Comparison of ENCODE assay signal across 14 cellular contexts in genomic region chr2:74841663-74842062, GRCh38. TPM values are rescaled to one million over a fixed set of nuclear protein-coding genes. Genes with fewer than 3 reads are reported as not detected.
DNase-seq lines count a peak whose midpoint lies in the region; ATAC-seq and TF ChIP-seq lines count a peak whose summit lies in the region.
"Had no signal": no experiment of that assay in that cellular context is flagged by ENCODE, and none has a peak within 500 bp of the region (broad histone marks: within the 10 kb centered on the region; RNA-seq: fewer than 3 reads in every experiment).

No MANE protein-coding gene starts in this region.

- no peak for DNase-seq in activated CD8-positive, alpha-beta T cell treated with anti-CD3 and anti-CD28 coated beads, Interleukin-2, amount 10 ng/mL, durations not matched to agents 7 days and 5 days
- no peak for DNase-seq in activated CD8-positive, alpha-beta T cell treated with anti-CD3 and anti-CD28 coated beads for 36 hours
- no peak for DNase-seq in CD4-positive, alpha-beta T cell
- no peak for DNase-seq in neural progenitor cell (ENCODE audit: low spot score)
- DNase-seq in AG20443 (ENCODE audit: low spot score) = no peak
- DNase-seq in NCI-H1694 (lab: John Stamatoyannopoulos, UW) = no peak
- DNase-seq in glomerular visceral epithelial cell (ENCODE audit: extremely low spot score) = no peak
- DNase-seq: cerebellar nuclear complex, KG1, NCI-H1092 treated with DMSO at 0.1 percent for 48 hours, NCI-H2171 treated with DMSO at 0.1 percent for 48 hours, NCI-H82 had no signal

- no peak overlapping the region for H3K4me3 ChIP-seq in neural progenitor cell

- peaks cover 95% of the 10 kb centered on the region for H3K4me1 Mint-ChIP-seq in activated CD8-positive, alpha-beta T cell treated with anti-CD3 and anti-CD28 coated beads, Interleukin-2, amount 10 ng/mL, durations not matched to agents 7 days and 5 days (ENCODE audit: low read depth)
- peaks cover 84% of the 10 kb centered on the region for H3K4me1 Mint-ChIP-seq in activated CD8-positive, alpha-beta T cell treated with anti-CD3 and anti-CD28 coated beads for 36 hours (ENCODE audit: low read depth)
- peaks cover 96% of the 10 kb centered on the region for H3K4me1 Mint-ChIP-seq in CD4-positive, alpha-beta T cell (ENCODE audit: low read depth)
- H3K4me1 Mint-ChIP-seq in activated T-helper 17 cell treated with anti-CD3 and anti-CD28 coated beads, Interleukin-2, amount 50 U/mL, for 72 hours = peaks cover 54% of the 10 kb centered on the region
- H3K4me1 Mint-ChIP-seq in neural progenitor cell = peaks cover 56% of the 10 kb centered on the region

- H3K27me3 ChIP-seq in CD4-positive, alpha-beta T cell (ENCODE audit: control insufficient read depth, insufficient read depth, low read length) = no peaks in the 10 kb centered on the region
- no peaks in the 10 kb centered on the region for H3K27me3 ChIP-seq in neural progenitor cell

- no peak overlapping the region for H3K4me2 ChIP-seq in neural progenitor cell

- peaks cover 43% of the 10 kb centered on the region for H3K36me3 Mint-ChIP-seq in activated CD8-positive, alpha-beta T cell treated with anti-CD3 and anti-CD28 coated beads, Interleukin-2, amount 10 ng/mL, durations not matched to agents 7 days and 5 days (ENCODE audit: low read depth)
- H3K36me3 Mint-ChIP-seq in activated CD8-positive, alpha-beta T cell treated with anti-CD3 and anti-CD28 coated beads for 36 hours (ENCODE audit: low read depth) = peaks cover 63% of the 10 kb centered on the region
- no peaks in the 10 kb centered on the region for H3K36me3 Mint-ChIP-seq in CD4-positive, alpha-beta T cell (ENCODE audit: low read depth)
- peaks cover 69% of the 10 kb centered on the region for H3K36me3 Mint-ChIP-seq in activated T-helper 17 cell treated with anti-CD3 and anti-CD28 coated beads, Interleukin-2, amount 50 U/mL, for 72 hours (ENCODE audit: low read depth)
- H3K36me3 Mint-ChIP-seq in neural progenitor cell = peaks cover 40% of the 10 kb centered on the region

- H3F3A ChIP-seq in neural progenitor cell (ENCODE audit: low read depth) = peaks cover 8% of the 10 kb centered on the region

- no peak for TF ChIP-seq CTCF in activated CD8-positive, alpha-beta T cell treated with anti-CD3 and anti-CD28 coated beads for 36 hours (IDR thresholded peaks at IDR 0.05)
- no peak for TF ChIP-seq CTCF in CD4-positive, alpha-beta T cell (IDR thresholded peaks at IDR 0.05)
- TF ChIP-seq CTCF in neural progenitor cell (IDR thresholded peaks at IDR 0.05) = no peak

- H3K9me3 ChIP-seq in CD4-positive, alpha-beta T cell (ENCODE audit: control insufficient read depth, low read length) = no peaks in the 10 kb centered on the region
- no peaks in the 10 kb centered on the region for H3K9me3 ChIP-seq in neural progenitor cell (ENCODE audit: low read depth)

- intact Hi-C loops in activated CD8-positive, alpha-beta T cell treated with anti-CD3 and anti-CD28 coated beads for 36 hours (cut with micrococcal nuclease) = no loop called here
- intact Hi-C loops in CD4-positive, alpha-beta T cell (cut with DNase I, micrococcal nuclease) = loop anchor here (10.0 kb wide), 2 partner anchors 113 to 1457 kb away; partner anchors contain the start of genes ALMS1 (in 1 of the 2) and POLE4 (in 1 of the 2)

- CTCF ChIA-PET in activated CD8-positive, alpha-beta T cell treated with anti-CD3 and anti-CD28 coated beads, Interleukin-2, amount 10 ng/mL, durations not matched to agents 7 days and 5 days (lab: Charles Lee) = interaction anchor here (2.0 kb wide), 1 partner anchor 128 kb away, joined by 7 read pairs; no protein-coding TSS in a partner anchor
- CTCF ChIA-PET in activated CD8-positive, alpha-beta T cell treated with anti-CD3 and anti-CD28 coated beads for 36 hours (lab: Charles Lee) = interaction anchor here (0.8 kb wide), 1 partner anchor 34 kb away, joined by 3 read pairs; no protein-coding TSS in a partner anchor
- CTCF ChIA-PET in CD4-positive, alpha-beta T cell (lab: Charles Lee) = interaction anchor here (1.4 kb wide), 1 partner anchor 126 kb away, joined by 3 read pairs; no protein-coding TSS in a partner anchor

- no peak overlapping the region for H3K4me3 Mint-ChIP-seq in activated CD8-positive, alpha-beta T cell treated with anti-CD3 and anti-CD28 coated beads, Interleukin-2, amount 10 ng/mL, durations not matched to agents 7 days and 5 days
- no peak overlapping the region for H3K4me3 Mint-ChIP-seq in activated CD8-positive, alpha-beta T cell treated with anti-CD3 and anti-CD28 coated beads for 36 hours
- H3K4me3 Mint-ChIP-seq in CD4-positive, alpha-beta T cell = peak overlapping the region; percentile 10
- peak overlapping the region; percentile 94 for H3K4me3 Mint-ChIP-seq in activated T-helper 17 cell treated with anti-CD3 and anti-CD28 coated beads, Interleukin-2, amount 50 U/mL, for 72 hours
- peak overlapping the region; percentile 69 for H3K4me3 Mint-ChIP-seq in neural progenitor cell

- peaks cover 97% of the 10 kb centered on the region for H4K20me1 ChIP-seq in neural progenitor cell (ENCODE audit: low read depth)

- H3K4me1 ChIP-seq in neural progenitor cell = peaks cover 15% of the 10 kb centered on the region

- H3K27ac Mint-ChIP-seq in activated CD8-positive, alpha-beta T cell treated with anti-CD3 and anti-CD28 coated beads, Interleukin-2, amount 10 ng/mL, durations not matched to agents 7 days and 5 days = peak overlapping the region; percentile 15
- H3K27ac Mint-ChIP-seq in activated CD8-positive, alpha-beta T cell treated with anti-CD3 and anti-CD28 coated beads for 36 hours = no peak overlapping the region
- H3K27ac Mint-ChIP-seq in CD4-positive, alpha-beta T cell = peak overlapping the region; percentile 98
- no peak overlapping the region for H3K27ac Mint-ChIP-seq in activated T-helper 17 cell treated with anti-CD3 and anti-CD28 coated beads, Interleukin-2, amount 50 U/mL, for 72 hours
- H3K27ac Mint-ChIP-seq in neural progenitor cell = no peak overlapping the region

- no peaks in the 10 kb centered on the region for H3K27me3 Mint-ChIP-seq in activated CD8-positive, alpha-beta T cell treated with anti-CD3 and anti-CD28 coated beads, Interleukin-2, amount 10 ng/mL, durations not matched to agents 7 days and 5 days (ENCODE audit: low read depth)
- no peaks in the 10 kb centered on the region for H3K27me3 Mint-ChIP-seq in activated CD8-positive, alpha-beta T cell treated with anti-CD3 and anti-CD28 coated beads for 36 hours
- H3K27me3 Mint-ChIP-seq in CD4-positive, alpha-beta T cell = no peaks in the 10 kb centered on the region
- no peaks in the 10 kb centered on the region for H3K27me3 Mint-ChIP-seq in activated T-helper 17 cell treated with anti-CD3 and anti-CD28 coated beads, Interleukin-2, amount 50 U/mL, for 72 hours
- H3K27me3 Mint-ChIP-seq in neural progenitor cell (ENCODE audit: insufficient read depth, low read depth) = peaks cover 3% of the 10 kb centered on the region

- peaks cover 99% of the 10 kb centered on the region for H3K79me2 ChIP-seq in neural progenitor cell (ENCODE audit: low read depth)

- POLR2A ChIA-PET in activated CD8-positive, alpha-beta T cell treated with anti-CD3 and anti-CD28 coated beads, Interleukin-2, amount 10 ng/mL, durations not matched to agents 7 days and 5 days (lab: Charles Lee) = no interaction called here
- POLR2A ChIA-PET in activated CD8-positive, alpha-beta T cell treated with anti-CD3 and anti-CD28 coated beads for 36 hours (lab: Charles Lee) = interaction anchor here (0.6 kb wide), 1 partner anchor 119 kb away, joined by 3 read pairs; no protein-coding TSS in a partner anchor
- POLR2A ChIA-PET in CD4-positive, alpha-beta T cell (lab: Charles Lee) = interaction anchor here (9.4 kb wide), 1 partner anchor 8 kb away, joined by 169 read pairs; no protein-coding TSS in a partner anchor

- no peaks in the 10 kb centered on the region for H3K36me3 ChIP-seq in neural progenitor cell

- H3K9ac ChIP-seq in neural progenitor cell = no peak overlapping the region

- H2AFZ ChIP-seq in neural progenitor cell (replicated peaks) = no peak overlapping the region

- no peaks in the 10 kb centered on the region for H3K9me3 Mint-ChIP-seq in activated CD8-positive, alpha-beta T cell treated with anti-CD3 and anti-CD28 coated beads, Interleukin-2, amount 10 ng/mL, durations not matched to agents 7 days and 5 days (ENCODE audit: insufficient read depth)
- H3K9me3 Mint-ChIP-seq in activated CD8-positive, alpha-beta T cell treated with anti-CD3 and anti-CD28 coated beads for 36 hours = peaks cover 2% of the 10 kb centered on the region
- H3K9me3 Mint-ChIP-seq in CD4-positive, alpha-beta T cell = no peaks in the 10 kb centered on the region
- no peaks in the 10 kb centered on the region for H3K9me3 Mint-ChIP-seq in activated T-helper 17 cell treated with anti-CD3 and anti-CD28 coated beads, Interleukin-2, amount 50 U/mL, for 72 hours
- peaks cover 4% of the 10 kb centered on the region for H3K9me3 Mint-ChIP-seq in neural progenitor cell

- H3K27ac ChIP-seq in CD4-positive, alpha-beta T cell (ENCODE audit: low read depth, low read length) = no peak overlapping the region
- H3K27ac ChIP-seq in neural progenitor cell = no peak overlapping the region

- ATAC-seq in activated CD8-positive, alpha-beta T cell treated with anti-CD3 and anti-CD28 coated beads, Interleukin-2, amount 10 ng/mL, durations not matched to agents 7 days and 5 days = no peak
- no peak for ATAC-seq in activated CD8-positive, alpha-beta T cell treated with anti-CD3 and anti-CD28 coated beads for 36 hours
- ATAC-seq in CD4-positive, alpha-beta T cell (ENCODE audit: poor library complexity) = no peak
- ATAC-seq in activated T-helper 17 cell treated with anti-CD3 and anti-CD28 coated beads, Interleukin-2, amount 50 U/mL, for 72 hours (replicated peaks) = no peak
- ATAC-seq: activated CD4-positive, CD25-positive, alpha-beta regulatory T cell treated with anti-CD3 and anti-CD28 coated beads, Interleukin-2, amount 50 U/mL, for 24 hours had no signal

RNA-seq across cellular contexts. Expression of gene HK2, which starts 7.7 kb away (rescaled TPM):
- 10 to 100 TPM; 42.6 to 44.7 TPM for total RNA-seq in activated CD8-positive, alpha-beta T cell treated with anti-CD3 and anti-CD28 coated beads, Interleukin-2, amount 10 ng/mL, durations not matched to agents 7 days and 5 days
- 100 to 1,000 TPM; 121 to 124 TPM for total RNA-seq in activated CD8-positive, alpha-beta T cell treated with anti-CD3 and anti-CD28 coated beads for 36 hours
- total RNA-seq in CD4-positive, alpha-beta T cell = 1 to 10 TPM; 7.7 to 8.9 TPM
- 10 to 100 TPM; 71.6 to 73.8 TPM for total RNA-seq in activated T-helper 17 cell treated with anti-CD3 and anti-CD28 coated beads, Interleukin-2, amount 50 U/mL, for 72 hours
- total RNA-seq in neural progenitor cell (ENCODE audit: low replicate concordance) = 61.8 and 72.1 TPM in 2 replicates

Comparison
In these comparisons a context has a peak if more than half of its experiments do, and no peak if none do; other contexts are left out.
1. H3K27ac Mint-ChIP-seq: peak in activated CD8-positive, alpha-beta T cell treated with anti-CD3 and anti-CD28 coated beads, Interleukin-2, amount 10 ng/mL, durations not matched to agents 7 days and 5 days (single experiment) and CD4-positive, alpha-beta T cell (single experiment); none in activated CD8-positive, alpha-beta T cell treated with anti-CD3 and anti-CD28 coated beads for 36 hours (single experiment), activated T-helper 17 cell treated with anti-CD3 and anti-CD28 coated beads, Interleukin-2, amount 50 U/mL, for 72 hours (single experiment) and neural progenitor cell (single experiment).
2. H3K4me3 Mint-ChIP-seq: peak in CD4-positive, alpha-beta T cell (single experiment), activated T-helper 17 cell treated with anti-CD3 and anti-CD28 coated beads, Interleukin-2, amount 50 U/mL, for 72 hours (single experiment) and neural progenitor cell (single experiment); none in activated CD8-positive, alpha-beta T cell treated with anti-CD3 and anti-CD28 coated beads, Interleukin-2, amount 10 ng/mL, durations not matched to agents 7 days and 5 days (single experiment) and activated CD8-positive, alpha-beta T cell treated with anti-CD3 and anti-CD28 coated beads for 36 hours (single experiment).